In the genomic region with DNA sequence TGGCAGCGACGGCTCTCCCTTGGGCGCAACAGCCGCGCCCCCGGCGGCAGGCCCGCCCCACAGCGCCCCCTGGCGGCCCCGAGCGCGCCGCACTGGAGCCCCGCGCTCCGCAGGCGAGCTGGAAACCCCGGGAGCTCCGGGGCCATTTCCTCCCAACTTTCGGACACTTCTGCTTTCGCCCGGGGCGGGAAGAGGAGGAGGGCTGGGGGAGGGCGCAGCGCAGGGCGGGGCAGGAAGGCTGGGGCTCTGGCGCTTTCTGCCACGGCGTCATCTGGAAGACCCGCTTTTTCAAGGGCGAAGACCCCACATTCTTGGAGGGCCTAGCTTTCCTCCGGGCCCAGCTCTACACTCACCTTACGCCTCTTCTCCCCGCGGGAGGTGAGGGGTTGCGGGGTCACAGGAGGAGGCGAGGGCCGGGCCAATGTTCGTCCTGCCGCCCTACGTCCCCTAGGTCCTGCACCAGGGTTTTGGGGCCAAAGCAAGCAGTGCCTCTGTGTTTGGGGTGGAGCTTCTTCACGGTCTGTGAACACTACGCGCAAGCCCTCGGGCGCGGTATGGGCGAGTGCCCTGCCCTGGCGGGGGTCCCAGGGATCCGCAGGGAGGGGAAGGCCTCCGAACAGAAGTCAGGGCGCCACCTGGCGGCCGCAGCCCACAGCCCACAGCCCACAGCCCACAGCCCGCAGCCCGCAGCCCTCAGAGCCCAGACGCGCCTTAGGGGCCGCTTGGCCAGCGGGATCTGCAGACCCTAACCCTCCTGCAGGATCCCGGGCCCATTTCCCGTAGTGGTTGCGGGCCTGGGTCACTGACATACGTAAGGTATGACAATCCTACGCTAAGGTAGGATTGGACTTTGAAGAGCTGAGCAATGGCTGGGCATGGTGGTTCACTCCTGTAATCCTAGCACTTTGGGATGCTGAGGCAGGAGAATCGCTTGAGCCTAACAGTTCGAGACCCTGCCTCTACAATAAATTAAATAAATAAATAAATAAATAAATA, we compare ENCODE assay signal across 8 cellular contexts.
DNase-seq lines count a peak whose midpoint lies in the region; ATAC-seq lines count a peak whose summit lies in the region.

No MANE protein-coding gene starts in this region.

- H3K27ac ChIP-seq in caudate nucleus (ENCODE audit: low read depth, low read length), result peak overlapping the region; percentile 93

- DNase-seq in AG08395 (ENCODE audit: low spot score) (peak; percentile 93), NCI-H2227 (lab: John Stamatoyannopoulos, UW; ENCODE audit: unreplicated experiment) (peak; percentile 88), caudate nucleus (lab: John Stamatoyannopoulos, UW) (peak in 60 of 61 donors; percentile 16 to 88 (median 70)), islet precursor cell (peak; percentile 96)
- peak; percentile 66 to 75 (median 68) for DNase-seq in activated CD4-positive, CD25-positive, alpha-beta regulatory T cell (lab: John Stamatoyannopoulos, UW)
- peak; percentile 84 for DNase-seq in stimulated activated CD4-positive, alpha-beta T cell treated with anti-CD3 and anti-CD28 coated beads, Interleukin-12 subunit alpha, Interleukin-12 subunit beta, amount 100 ng/mL, for 4 hours

- peak; percentile 68 for ATAC-seq in GM18870 (IDR thresholded peaks at IDR 0.05; ENCODE audit: unreplicated experiment)
- ATAC-seq in HG03139 (IDR thresholded peaks at IDR 0.05; ENCODE audit: unreplicated experiment), result peak; percentile 70

Comparison
In these comparisons a context has a peak if more than half of its experiments do, and no peak if none do; other contexts are left out.
1. Peak in every context shown above with its lines: DNase-seq, ATAC-seq and H3K27ac ChIP-seq.